In the genomic region with DNA sequence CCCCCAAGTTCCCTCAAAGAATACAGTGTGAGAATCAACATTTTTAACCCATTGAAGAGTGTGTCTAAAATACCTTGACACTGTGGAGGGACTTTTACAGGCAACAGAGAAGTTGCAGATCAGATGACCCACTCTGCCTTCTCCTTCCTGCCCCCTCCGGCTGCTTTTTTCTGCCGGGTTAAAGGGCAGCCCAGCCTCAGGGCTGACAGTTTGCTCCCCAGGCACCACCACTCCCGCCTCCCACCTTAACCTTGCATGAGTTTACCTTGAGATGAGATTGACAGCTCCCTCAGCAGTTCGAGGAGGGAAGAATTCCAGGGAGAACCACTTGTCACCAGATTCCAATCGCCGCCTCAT, we compare ENCODE assay signal across 1 cellular context.
TF ChIP-seq lines count a peak whose summit lies in the region.

No MANE protein-coding gene starts in this region.

TF ChIP-seq in GM12878, 131 proteins besides CTCF, POLR2A, EP300 and RAD21:
- TF ChIP-seq GABPA (IDR thresholded peaks at IDR 0.05; ENCODE audit: low read depth) = peak; percentile 83
- no peak for TF ChIP-seq PAX5 (IDR thresholded peaks at IDR 0.05; ENCODE audit: borderline replicate concordance, low read depth, low read length)
- no peak for TF ChIP-seq FOXM1 (IDR thresholded peaks at IDR 0.05; ENCODE audit: low read depth, low read length)
- TF ChIP-seq, protein P1, sequence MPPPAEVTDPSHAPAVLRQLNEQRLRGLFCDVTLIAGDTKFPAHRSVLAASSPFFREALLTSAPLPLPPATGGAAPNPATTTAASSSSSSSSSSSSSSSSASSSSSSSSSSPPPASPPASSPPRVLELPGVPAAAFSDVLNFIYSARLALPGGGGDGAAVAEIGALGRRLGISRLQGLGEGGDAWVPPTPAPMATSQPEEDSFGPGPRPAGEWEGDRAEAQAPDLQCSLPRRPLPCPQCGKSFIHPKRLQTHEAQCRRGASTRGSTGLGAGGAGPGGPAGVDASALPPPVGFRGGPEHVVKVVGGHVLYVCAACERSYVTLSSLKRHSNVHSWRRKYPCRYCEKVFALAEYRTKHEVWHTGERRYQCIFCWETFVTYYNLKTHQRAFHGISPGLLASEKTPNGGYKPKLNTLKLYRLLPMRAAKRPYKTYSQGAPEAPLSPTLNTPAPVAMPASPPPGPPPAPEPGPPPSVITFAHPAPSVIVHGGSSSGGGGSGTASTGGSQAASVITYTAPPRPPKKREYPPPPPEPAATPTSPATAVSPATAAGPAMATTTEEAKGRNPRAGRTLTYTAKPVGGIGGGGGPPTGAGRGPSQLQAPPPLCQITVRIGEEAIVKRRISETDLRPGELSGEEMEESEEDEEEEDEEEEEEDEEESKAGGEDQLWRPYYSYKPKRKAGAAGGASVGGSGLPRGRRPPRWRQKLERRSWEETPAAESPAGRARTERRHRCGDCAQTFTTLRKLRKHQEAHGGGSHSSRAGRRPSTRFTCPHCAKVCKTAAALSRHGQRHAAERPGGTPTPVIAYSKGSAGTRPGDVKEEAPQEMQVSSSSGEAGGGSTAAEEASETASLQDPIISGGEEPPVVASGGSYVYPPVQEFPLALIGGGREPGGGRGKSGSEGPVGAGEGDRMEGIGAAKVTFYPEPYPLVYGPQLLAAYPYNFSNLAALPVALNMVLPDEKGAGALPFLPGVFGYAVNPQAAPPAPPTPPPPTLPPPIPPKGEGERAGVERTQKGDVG (CRISPR knock-in tag; IDR thresholded peaks at IDR 0.05) = no peak
- peak; percentile 74 for TF ChIP-seq RAD51 (IDR thresholded peaks at IDR 0.05)
- no peak for TF ChIP-seq DPF2 (IDR thresholded peaks at IDR 0.05)
- TF ChIP-seq HDAC6 (IDR thresholded peaks at IDR 0.05; ENCODE audit: unreplicated experiment) = no peak
- TF ChIP-seq MTA2 (IDR thresholded peaks at IDR 0.05; ENCODE audit: low read depth) = peak; percentile 70; the same call in 1 of the 2 replicates
- no peak for TF ChIP-seq TAF1 (IDR thresholded peaks at IDR 0.05; ENCODE audit: borderline replicate concordance, low read depth, low read length)
- TF ChIP-seq STAT3 (IDR thresholded peaks at IDR 0.05; ENCODE audit: low read depth, low read length) = no peak
- TF ChIP-seq, protein P2, sequence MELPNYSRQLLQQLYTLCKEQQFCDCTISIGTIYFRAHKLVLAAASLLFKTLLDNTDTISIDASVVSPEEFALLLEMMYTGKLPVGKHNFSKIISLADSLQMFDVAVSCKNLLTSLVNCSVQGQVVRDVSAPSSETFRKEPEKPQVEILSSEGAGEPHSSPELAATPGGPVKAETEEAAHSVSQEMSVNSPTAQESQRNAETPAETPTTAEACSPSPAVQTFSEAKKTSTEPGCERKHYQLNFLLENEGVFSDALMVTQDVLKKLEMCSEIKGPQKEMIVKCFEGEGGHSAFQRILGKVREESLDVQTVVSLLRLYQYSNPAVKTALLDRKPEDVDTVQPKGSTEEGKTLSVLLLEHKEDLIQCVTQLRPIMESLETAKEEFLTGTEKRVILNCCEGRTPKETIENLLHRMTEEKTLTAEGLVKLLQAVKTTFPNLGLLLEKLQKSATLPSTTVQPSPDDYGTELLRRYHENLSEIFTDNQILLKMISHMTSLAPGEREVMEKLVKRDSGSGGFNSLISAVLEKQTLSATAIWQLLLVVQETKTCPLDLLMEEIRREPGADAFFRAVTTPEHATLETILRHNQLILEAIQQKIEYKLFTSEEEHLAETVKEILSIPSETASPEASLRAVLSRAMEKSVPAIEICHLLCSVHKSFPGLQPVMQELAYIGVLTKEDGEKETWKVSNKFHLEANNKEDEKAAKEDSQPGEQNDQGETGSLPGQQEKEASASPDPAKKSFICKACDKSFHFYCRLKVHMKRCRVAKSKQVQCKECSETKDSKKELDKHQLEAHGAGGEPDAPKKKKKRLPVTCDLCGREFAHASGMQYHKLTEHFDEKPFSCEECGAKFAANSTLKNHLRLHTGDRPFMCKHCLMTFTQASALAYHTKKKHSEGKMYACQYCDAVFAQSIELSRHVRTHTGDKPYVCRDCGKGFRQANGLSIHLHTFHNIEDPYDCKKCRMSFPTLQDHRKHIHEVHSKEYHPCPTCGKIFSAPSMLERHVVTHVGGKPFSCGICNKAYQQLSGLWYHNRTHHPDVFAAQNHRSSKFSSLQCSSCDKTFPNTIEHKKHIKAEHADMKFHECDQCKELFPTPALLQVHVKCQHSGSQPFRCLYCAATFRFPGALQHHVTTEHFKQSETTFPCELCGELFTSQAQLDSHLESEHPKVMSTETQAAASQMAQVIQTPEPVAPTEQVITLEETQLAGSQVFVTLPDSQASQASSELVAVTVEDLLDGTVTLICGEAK (IDR thresholded peaks at IDR 0.05; ENCODE audit: borderline replicate concordance) = peak; percentile 85; the same call in 1 of the 2 replicates
- TF ChIP-seq, protein P3, sequence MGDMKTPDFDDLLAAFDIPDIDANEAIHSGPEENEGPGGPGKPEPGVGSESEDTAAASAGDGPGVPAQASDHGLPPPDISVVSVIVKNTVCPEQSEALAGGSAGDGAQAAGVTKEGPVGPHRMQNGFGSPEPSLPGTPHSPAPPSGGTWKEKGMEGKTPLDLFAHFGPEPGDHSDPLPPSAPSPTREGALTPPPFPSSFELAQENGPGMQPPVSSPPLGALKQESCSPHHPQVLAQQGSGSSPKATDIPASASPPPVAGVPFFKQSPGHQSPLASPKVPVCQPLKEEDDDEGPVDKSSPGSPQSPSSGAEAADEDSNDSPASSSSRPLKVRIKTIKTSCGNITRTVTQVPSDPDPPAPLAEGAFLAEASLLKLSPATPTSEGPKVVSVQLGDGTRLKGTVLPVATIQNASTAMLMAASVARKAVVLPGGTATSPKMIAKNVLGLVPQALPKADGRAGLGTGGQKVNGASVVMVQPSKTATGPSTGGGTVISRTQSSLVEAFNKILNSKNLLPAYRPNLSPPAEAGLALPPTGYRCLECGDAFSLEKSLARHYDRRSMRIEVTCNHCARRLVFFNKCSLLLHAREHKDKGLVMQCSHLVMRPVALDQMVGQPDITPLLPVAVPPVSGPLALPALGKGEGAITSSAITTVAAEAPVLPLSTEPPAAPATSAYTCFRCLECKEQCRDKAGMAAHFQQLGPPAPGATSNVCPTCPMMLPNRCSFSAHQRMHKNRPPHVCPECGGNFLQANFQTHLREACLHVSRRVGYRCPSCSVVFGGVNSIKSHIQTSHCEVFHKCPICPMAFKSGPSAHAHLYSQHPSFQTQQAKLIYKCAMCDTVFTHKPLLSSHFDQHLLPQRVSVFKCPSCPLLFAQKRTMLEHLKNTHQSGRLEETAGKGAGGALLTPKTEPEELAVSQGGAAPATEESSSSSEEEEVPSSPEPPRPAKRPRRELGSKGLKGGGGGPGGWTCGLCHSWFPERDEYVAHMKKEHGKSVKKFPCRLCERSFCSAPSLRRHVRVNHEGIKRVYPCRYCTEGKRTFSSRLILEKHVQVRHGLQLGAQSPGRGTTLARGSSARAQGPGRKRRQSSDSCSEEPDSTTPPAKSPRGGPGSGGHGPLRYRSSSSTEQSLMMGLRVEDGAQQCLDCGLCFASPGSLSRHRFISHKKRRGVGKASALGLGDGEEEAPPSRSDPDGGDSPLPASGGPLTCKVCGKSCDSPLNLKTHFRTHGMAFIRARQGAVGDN (IDR thresholded peaks at IDR 0.05) = peak; percentile 96
- TF ChIP-seq ZNF207 (IDR thresholded peaks at IDR 0.05; ENCODE audit: borderline replicate concordance) = 0 out of 2 replicates have a peak, but pooled peaks have one; percentile 27
- TF ChIP-seq SRF (IDR thresholded peaks at IDR 0.05; ENCODE audit: low read depth in 2 of 2, low read length in 2 of 2) = no peak
- TF ChIP-seq, protein P4, sequence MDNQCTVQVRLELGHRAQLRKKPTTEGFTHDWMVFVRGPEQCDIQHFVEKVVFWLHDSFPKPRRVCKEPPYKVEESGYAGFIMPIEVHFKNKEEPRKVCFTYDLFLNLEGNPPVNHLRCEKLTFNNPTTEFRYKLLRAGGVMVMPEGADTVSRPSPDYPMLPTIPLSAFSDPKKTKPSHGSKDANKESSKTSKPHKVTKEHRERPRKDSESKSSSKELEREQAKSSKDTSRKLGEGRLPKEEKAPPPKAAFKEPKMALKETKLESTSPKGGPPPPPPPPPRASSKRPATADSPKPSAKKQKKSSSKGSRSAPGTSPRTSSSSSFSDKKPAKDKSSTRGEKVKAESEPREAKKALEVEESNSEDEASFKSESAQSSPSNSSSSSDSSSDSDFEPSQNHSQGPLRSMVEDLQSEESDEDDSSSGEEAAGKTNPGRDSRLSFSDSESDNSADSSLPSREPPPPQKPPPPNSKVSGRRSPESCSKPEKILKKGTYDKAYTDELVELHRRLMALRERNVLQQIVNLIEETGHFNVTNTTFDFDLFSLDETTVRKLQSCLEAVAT (IDR thresholded peaks at IDR 0.05) = 0 out of 2 replicates have a peak, but pooled peaks have one; percentile 13
- TF ChIP-seq WRNIP1 (IDR thresholded peaks at IDR 0.05; ENCODE audit: borderline replicate concordance, low read depth, low read length) = no peak
- TF ChIP-seq RBBP5 (conservative IDR thresholded peaks at IDR 0.05) = no peak
- no peak for TF ChIP-seq CHD4 (IDR thresholded peaks at IDR 0.05)
- TF ChIP-seq KDM1A (IDR thresholded peaks at IDR 0.05; ENCODE audit: borderline replicate concordance) = no peak
- peak; percentile 32; the same call in 1 of the 2 replicates for TF ChIP-seq HDGF (IDR thresholded peaks at IDR 0.05)
- TF ChIP-seq, protein P5, sequence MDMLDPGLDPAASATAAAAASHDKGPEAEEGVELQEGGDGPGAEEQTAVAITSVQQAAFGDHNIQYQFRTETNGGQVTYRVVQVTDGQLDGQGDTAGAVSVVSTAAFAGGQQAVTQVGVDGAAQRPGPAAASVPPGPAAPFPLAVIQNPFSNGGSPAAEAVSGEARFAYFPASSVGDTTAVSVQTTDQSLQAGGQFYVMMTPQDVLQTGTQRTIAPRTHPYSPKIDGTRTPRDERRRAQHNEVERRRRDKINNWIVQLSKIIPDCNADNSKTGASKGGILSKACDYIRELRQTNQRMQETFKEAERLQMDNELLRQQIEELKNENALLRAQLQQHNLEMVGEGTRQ (IDR thresholded peaks at IDR 0.05; ENCODE audit: borderline replicate concordance, low read depth, low read length) = no peak; the same call in 1 of the 2 replicates
- peak; percentile 96 for TF ChIP-seq NR2C1 (IDR thresholded peaks at IDR 0.05)
- TF ChIP-seq POLR2AphosphoS5 (IDR thresholded peaks at IDR 0.05; ENCODE audit: low read length) = no peak
- TF ChIP-seq POLR2AphosphoS2 (IDR thresholded peaks at IDR 0.05; ENCODE audit: low read depth, low read length) = no peak
- no peak for TF ChIP-seq MYB (IDR thresholded peaks at IDR 0.05; ENCODE audit: borderline replicate concordance, low read depth, low read length)
- no peak for TF ChIP-seq ETV6 (conservative IDR thresholded peaks at IDR 0.05 in 1 of 2, IDR thresholded peaks at IDR 0.05 in 1 of 2; ENCODE audit: borderline replicate concordance in 1 of 2, low read depth in 1 of 2)
- TF ChIP-seq, protein P6, sequence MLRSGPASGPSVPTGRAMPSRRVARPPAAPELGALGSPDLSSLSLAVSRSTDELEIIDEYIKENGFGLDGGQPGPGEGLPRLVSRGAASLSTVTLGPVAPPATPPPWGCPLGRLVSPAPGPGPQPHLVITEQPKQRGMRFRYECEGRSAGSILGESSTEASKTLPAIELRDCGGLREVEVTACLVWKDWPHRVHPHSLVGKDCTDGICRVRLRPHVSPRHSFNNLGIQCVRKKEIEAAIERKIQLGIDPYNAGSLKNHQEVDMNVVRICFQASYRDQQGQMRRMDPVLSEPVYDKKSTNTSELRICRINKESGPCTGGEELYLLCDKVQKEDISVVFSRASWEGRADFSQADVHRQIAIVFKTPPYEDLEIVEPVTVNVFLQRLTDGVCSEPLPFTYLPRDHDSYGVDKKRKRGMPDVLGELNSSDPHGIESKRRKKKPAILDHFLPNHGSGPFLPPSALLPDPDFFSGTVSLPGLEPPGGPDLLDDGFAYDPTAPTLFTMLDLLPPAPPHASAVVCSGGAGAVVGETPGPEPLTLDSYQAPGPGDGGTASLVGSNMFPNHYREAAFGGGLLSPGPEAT (IDR thresholded peaks at IDR 0.05; ENCODE audit: low read depth) = peak; percentile 29; the same call in 1 of the 2 replicates
- no peak for TF ChIP-seq ATF7 (IDR thresholded peaks at IDR 0.05; ENCODE audit: low read depth)
- no peak for TF ChIP-seq KAT2A (conservative IDR thresholded peaks at IDR 0.05; ENCODE audit: control insufficient read depth, low read depth, low read length)
- no peak for TF ChIP-seq NFIC (IDR thresholded peaks at IDR 0.05; ENCODE audit: low read depth, low read length)
- TF ChIP-seq, protein P7, sequence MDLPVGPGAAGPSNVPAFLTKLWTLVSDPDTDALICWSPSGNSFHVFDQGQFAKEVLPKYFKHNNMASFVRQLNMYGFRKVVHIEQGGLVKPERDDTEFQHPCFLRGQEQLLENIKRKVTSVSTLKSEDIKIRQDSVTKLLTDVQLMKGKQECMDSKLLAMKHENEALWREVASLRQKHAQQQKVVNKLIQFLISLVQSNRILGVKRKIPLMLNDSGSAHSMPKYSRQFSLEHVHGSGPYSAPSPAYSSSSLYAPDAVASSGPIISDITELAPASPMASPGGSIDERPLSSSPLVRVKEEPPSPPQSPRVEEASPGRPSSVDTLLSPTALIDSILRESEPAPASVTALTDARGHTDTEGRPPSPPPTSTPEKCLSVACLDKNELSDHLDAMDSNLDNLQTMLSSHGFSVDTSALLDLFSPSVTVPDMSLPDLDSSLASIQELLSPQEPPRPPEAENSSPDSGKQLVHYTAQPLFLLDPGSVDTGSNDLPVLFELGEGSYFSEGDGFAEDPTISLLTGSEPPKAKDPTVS (IDR thresholded peaks at IDR 0.05; ENCODE audit: low read depth, low read length) = no peak
- TF ChIP-seq, protein P8, sequence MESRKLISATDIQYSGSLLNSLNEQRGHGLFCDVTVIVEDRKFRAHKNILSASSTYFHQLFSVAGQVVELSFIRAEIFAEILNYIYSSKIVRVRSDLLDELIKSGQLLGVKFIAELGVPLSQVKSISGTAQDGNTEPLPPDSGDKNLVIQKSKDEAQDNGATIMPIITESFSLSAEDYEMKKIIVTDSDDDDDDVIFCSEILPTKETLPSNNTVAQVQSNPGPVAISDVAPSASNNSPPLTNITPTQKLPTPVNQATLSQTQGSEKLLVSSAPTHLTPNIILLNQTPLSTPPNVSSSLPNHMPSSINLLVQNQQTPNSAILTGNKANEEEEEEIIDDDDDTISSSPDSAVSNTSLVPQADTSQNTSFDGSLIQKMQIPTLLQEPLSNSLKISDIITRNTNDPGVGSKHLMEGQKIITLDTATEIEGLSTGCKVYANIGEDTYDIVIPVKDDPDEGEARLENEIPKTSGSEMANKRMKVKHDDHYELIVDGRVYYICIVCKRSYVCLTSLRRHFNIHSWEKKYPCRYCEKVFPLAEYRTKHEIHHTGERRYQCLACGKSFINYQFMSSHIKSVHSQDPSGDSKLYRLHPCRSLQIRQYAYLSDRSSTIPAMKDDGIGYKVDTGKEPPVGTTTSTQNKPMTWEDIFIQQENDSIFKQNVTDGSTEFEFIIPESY (IDR thresholded peaks at IDR 0.05) = no peak
- TF ChIP-seq SREBF1 (IDR thresholded peaks at IDR 0.05; ENCODE audit: low read length) = no peak
- TF ChIP-seq SIN3A (IDR thresholded peaks at IDR 0.05; ENCODE audit: low read depth, low read length) = no peak
- TF ChIP-seq TCF3 (IDR thresholded peaks at IDR 0.05; ENCODE audit: borderline replicate concordance, insufficient read depth, low read depth, low read length) = no peak
- TF ChIP-seq NR2C2 (IDR thresholded peaks at IDR 0.05; ENCODE audit: borderline replicate concordance, control insufficient read depth, insufficient read length, low read depth) = peak; percentile 83
- TF ChIP-seq SPI1 (IDR thresholded peaks at IDR 0.05; ENCODE audit: borderline replicate concordance, insufficient read depth, low read depth, low read length) = no peak
